Comparison of ENCODE assay signal across 18 cellular contexts in genomic region chr22:40613025-40613424, GRCh38. TPM values are rescaled to one million over a fixed set of nuclear protein-coding genes. Genes with fewer than 3 reads are reported as not detected.
A peak's percentile ranks its signal among the peaks of the same experiment; 100 is the strongest.
DNase-seq lines count a peak whose midpoint lies in the region; ATAC-seq, FAIRE-seq and TF ChIP-seq lines count a peak whose summit lies in the region.
"Had no signal": no experiment of that assay in that cellular context is flagged by ENCODE, and none has a peak within 500 bp of the region (broad histone marks: within the 10 kb centered on the region; RNA-seq: fewer than 3 reads in every experiment).

No MANE protein-coding gene starts in this region.

- H3K9me1 ChIP-seq in K562 (ENCODE audit: control insufficient read depth, insufficient read depth, low read length), result no peaks in the 10 kb centered on the region

- H3K27ac ChIP-seq in cardiac muscle cell, result peak overlapping the region; percentile 43
- H3K27ac ChIP-seq in heart right ventricle, result no peak overlapping the region
- no peak overlapping the region for H3K27ac ChIP-seq in OCI-LY7 (ENCODE audit: low read depth, low read length, poor library complexity, severe bottlenecking)
- H3K27ac ChIP-seq in K562 (ENCODE audit: extremely low read depth, low read depth, low read length), result peak overlapping the region; percentile 44; the same call in 1 of the 3 replicates
- H3K27ac ChIP-seq: BLaER1 treated with 17β-estradiol and CSF1 and Interleukin-3, amounts not matched to agents 10 nM and 100 nM; HL-60 had no signal

- TSS peak; percentile 28 for BruUV-seq in OCI-LY7 (replicated peaks; lab: Mats Ljungman, UMichigan)
- no TSS peak for BruUV-seq in K562 (replicated peaks; lab: Mats Ljungman, UMichigan)

- in situ Hi-C loops in K562 (cut with MboI), result no loop called here

- no peaks in the 10 kb centered on the region for H3K27me3 ChIP-seq in cardiac muscle cell
- H3K27me3 ChIP-seq in heart right ventricle, result no peaks in the 10 kb centered on the region
- H3K27me3 ChIP-seq in K562 (ENCODE audit: control insufficient read depth in 2 of 2, insufficient read depth in 2 of 2, low read length in 2 of 2), result no peaks in the 10 kb centered on the region
- H3K27me3 ChIP-seq: BLaER1 treated with 17β-estradiol and CSF1 and Interleukin-3, amounts not matched to agents 10 nM and 100 nM had no signal

- ATAC-seq in heart right ventricle (no peak), K562 (no peak), HG03095 (IDR thresholded peaks at IDR 0.05; ENCODE audit: unreplicated experiment) (no peak)
- no peak for ATAC-seq in activated T-cell treated with anti-CD3 and anti-CD28 coated beads, Interleukin-2, amount 50 U/mL, for 72 hours (replicated peaks in 1 of 2)
- ATAC-seq: GM12878 had no signal

- FAIRE-seq in K562 (lab: Jason Lieb, UNC), result no peak
- FAIRE-seq: GM12878, H1 had no signal

- no peak overlapping the region for H2AFZ ChIP-seq in OCI-LY7 (ENCODE audit: low read length)
- H2AFZ ChIP-seq in K562 (ENCODE audit: low read depth, low read length), result no peak overlapping the region

- CTCF ChIA-PET in OCI-LY7 (lab: Charles Lee; ENCODE audit: unreplicated experiment), result no interaction called here
- CTCF ChIA-PET in K562 (lab: Yijun Ruan, JAX; ENCODE audit: low intra/inter-chr PET ratio), result no interaction called here

- H3K79me2 ChIP-seq in OCI-LY7 (ENCODE audit: insufficient read depth, low read depth, low read length) (peaks cover 40% of the 10 kb centered on the region), K562 (ENCODE audit: control insufficient read depth, insufficient read depth, low read length) (peaks cover 42% of the 10 kb centered on the region)

- no peak for TF ChIP-seq POLR2A in K562 (conservative IDR thresholded peaks at IDR 0.05)

- TF ChIP-seq RAD21 in K562 (CRISPR knock-in tag; conservative IDR thresholded peaks at IDR 0.05 in 1 of 2, IDR thresholded peaks at IDR 0.05 in 1 of 2), result no peak

- H3K9me2 ChIP-seq in OCI-LY7 (ENCODE audit: insufficient read depth, low read length), result no peaks in the 10 kb centered on the region

- H3K4me3 Mint-ChIP-seq in activated T-cell treated with anti-CD3 and anti-CD28 coated beads, Interleukin-2, amount 50 U/mL, for 72 hours, result no peak overlapping the region
- H3K4me3 Mint-ChIP-seq: CD4-positive, alpha-beta T cell; HFFc6 had no signal

- H3K27ac Mint-ChIP-seq in activated T-cell treated with anti-CD3 and anti-CD28 coated beads, Interleukin-2, amount 50 U/mL, for 72 hours, result no peak overlapping the region
- H3K27ac Mint-ChIP-seq: CD4-positive, alpha-beta T cell; HFFc6 had no signal

- peaks cover 5 to 10% of the 10 kb centered on the region in 2 donors for H3K36me3 Mint-ChIP-seq in activated T-cell treated with anti-CD3 and anti-CD28 coated beads, Interleukin-2, amount 50 U/mL, for 72 hours (ENCODE audit: insufficient read depth in 2 of 2)

- no peaks in the 10 kb centered on the region for H3K9me3 ChIP-seq in cardiac muscle cell (ENCODE audit: low read depth)
- no peaks in the 10 kb centered on the region for H3K9me3 ChIP-seq in heart right ventricle
- no peaks in the 10 kb centered on the region for H3K9me3 ChIP-seq in OCI-LY7 (ENCODE audit: low read length)
- H3K9me3 ChIP-seq in K562 (replicated peaks; ENCODE audit: control insufficient read depth, insufficient read depth, low read depth, low read length), result no peaks in the 10 kb centered on the region
- H3K9me3 ChIP-seq: HAP-1 had no signal

- no peak overlapping the region for H3K4me3 ChIP-seq in cardiac muscle cell
- no peak overlapping the region for H3K4me3 ChIP-seq in heart right ventricle
- no peak overlapping the region for H3K4me3 ChIP-seq in OCI-LY7 (ENCODE audit: low read depth, low read length, poor library complexity, severe bottlenecking)
- no peak overlapping the region for H3K4me3 ChIP-seq in K562
- H3K4me3 ChIP-seq: BLaER1 treated with 17β-estradiol and CSF1 and Interleukin-3, amounts not matched to agents 10 nM and 100 nM; GM12878; HAP-1 had no signal

- H3K27me3 Mint-ChIP-seq in activated T-cell treated with anti-CD3 and anti-CD28 coated beads, Interleukin-2, amount 50 U/mL, for 72 hours (ENCODE audit: low read depth), result no peaks in the 10 kb centered on the region
- H3K27me3 Mint-ChIP-seq: CD4-positive, alpha-beta T cell had no signal

- TF ChIP-seq EP300 in K562 (IDR thresholded peaks at IDR 0.05; ENCODE audit: low read length), result no peak

- H3K4me2 ChIP-seq in OCI-LY7 (ENCODE audit: low read length) (no peak overlapping the region), K562 (ENCODE audit: insufficient read depth, low read length) (no peak overlapping the region)
- H3K4me2 ChIP-seq: BLaER1 treated with 17β-estradiol and CSF1 and Interleukin-3, amounts not matched to agents 10 nM and 100 nM had no signal

- no peak overlapping the region for H3K9ac ChIP-seq in K562 (ENCODE audit: insufficient read depth in 1 of 2, low read depth in 2 of 2, low read length in 2 of 2)
- H3K9ac ChIP-seq: BLaER1 treated with 17β-estradiol and CSF1 and Interleukin-3, amounts not matched to agents 10 nM and 100 nM had no signal

- peaks cover 37% of the 10 kb centered on the region for H3K4me1 Mint-ChIP-seq in activated T-cell treated with anti-CD3 and anti-CD28 coated beads, Interleukin-2, amount 50 U/mL, for 72 hours (ENCODE audit: low read depth)

- H3K36me3 ChIP-seq in cardiac muscle cell, result no peaks in the 10 kb centered on the region
- no peaks in the 10 kb centered on the region for H3K36me3 ChIP-seq in heart right ventricle
- H3K36me3 ChIP-seq in OCI-LY7 (ENCODE audit: insufficient read depth, low read length), result no peaks in the 10 kb centered on the region; the same call in 1 of the 2 replicates
- no peaks in the 10 kb centered on the region for H3K36me3 ChIP-seq in K562 (ENCODE audit: control insufficient read depth, insufficient read depth, low read length)
- H3K36me3 ChIP-seq: HAP-1 had no signal

- TF ChIP-seq CTCF in cardiac muscle cell (IDR thresholded peaks at IDR 0.05; ENCODE audit: low read depth, low read length) (no peak), heart right ventricle (IDR thresholded peaks at IDR 0.05) (no peak), OCI-LY7 (conservative IDR thresholded peaks at IDR 0.05; ENCODE audit: low read length) (no peak), K562 (IDR thresholded peaks at IDR 0.05 in 2 of 3, conservative IDR thresholded peaks at IDR 0.05 in 1 of 3; ENCODE audit: insufficient read depth in 2 of 3, low read depth in 1 of 3, low read length in 3 of 3) (no peak)

- peaks cover 0 to 1% of the 10 kb centered on the region in 2 donors for H3K9me3 Mint-ChIP-seq in activated T-cell treated with anti-CD3 and anti-CD28 coated beads, Interleukin-2, amount 50 U/mL, for 72 hours
- H3K9me3 Mint-ChIP-seq: CD4-positive, alpha-beta T cell; HFFc6 had no signal

- POLR2A ChIA-PET in OCI-LY7 (lab: Charles Lee), result no interaction called here
- POLR2A ChIA-PET in K562 (lab: Yijun Ruan, JAX), result no interaction called here

- H4K20me1 ChIP-seq in OCI-LY7 (ENCODE audit: insufficient read depth, low read length) (peaks cover 3% of the 10 kb centered on the region; the same call in 1 of the 2 replicates), K562 (replicated peaks; ENCODE audit: control insufficient read depth, insufficient read depth, low read length) (no peaks in the 10 kb centered on the region)

- DNase-seq in cardiac muscle cell (ENCODE audit: low read depth in 1 of 2, low spot score in 1 of 2) (no peak), heart right ventricle (no peak), OCI-LY7 (ENCODE audit: low spot score) (no peak), K562 (ENCODE audit: extremely low read depth in 1 of 4, low spot score in 3 of 4) (no peak), NCI-H2196 treated with DMSO at 0.1 percent for 48 hours (lab: John Stamatoyannopoulos, UW; ENCODE audit: unreplicated experiment) (no peak)
- no peak for DNase-seq in activated T-cell treated with anti-CD3 and anti-CD28 coated beads, Interleukin-2, amount 50 U/mL, for 72 hours
- DNase-seq: 8988T; ACHN; CD4-positive, alpha-beta T cell; DMS79; HFFc6; KBM-7 had no signal

- H3K4me1 ChIP-seq in cardiac muscle cell (ENCODE audit: low read depth), result peaks cover 14% of the 10 kb centered on the region
- H3K4me1 ChIP-seq in heart right ventricle, result peaks cover 6 to 54% (median 35%) of the 10 kb centered on the region in 9 donors
- H3K4me1 ChIP-seq in OCI-LY7 (ENCODE audit: insufficient read depth, low read length, poor library complexity, severe bottlenecking), result no peaks in the 10 kb centered on the region
- peaks cover 25 to 30% of the 10 kb centered on the region in 2 experiments for H3K4me1 ChIP-seq in K562 (replicated peaks in 1 of 2; ENCODE audit: control insufficient read depth in 2 of 2, insufficient read depth in 2 of 2, low read length in 2 of 2)

- intact Hi-C loops in heart right ventricle (cut with DNase I), result no loop called here
- intact Hi-C loops in OCI-LY7 (cut with micrococcal nuclease; ENCODE audit: unreplicated experiment), result no loop called here
- intact Hi-C loops in K562 (cut with micrococcal nuclease), result no loop called here

RNA-seq across cellular contexts. Expression of gene MRTFA, which starts 23.5 kb away (rescaled TPM):
- 61.1 and 116 TPM in 2 replicates for total RNA-seq in cardiac muscle cell
- polyA plus RNA-seq in cardiac muscle cell, result 32.6 and 44.7 TPM in 2 replicates
- 10 to 100 TPM; 13.2 to 30.9 (median 18.5) TPM for total RNA-seq in heart right ventricle
- polyA plus RNA-seq in heart right ventricle, result 10 to 100 TPM; 19.1 to 24.6 TPM
- total RNA-seq in OCI-LY7 (2014; rRNA removed; shearing (Covaris generic)), result 25.6 and 47.7 TPM in 2 replicates
- 60.4 and 66.9 TPM in 2 replicates for total RNA-seq in OCI-LY7 (2022)
- 49.0 and 82.5 TPM in 2 replicates for total RNA-seq in K562 (2011; cell fraction: chromatin; rRNA removed; ENCODE audit: low replicate concordance)
- 38.9 and 51.6 TPM in 2 replicates for total RNA-seq in K562 (2011; cell fraction: nucleolus; rRNA removed)
- 46.1 and 57.6 TPM in 2 replicates for total RNA-seq in K562 (2011; cell fraction: nucleoplasm; rRNA removed)
- 10.6 and 10.9 TPM in 2 replicates for total RNA-seq in K562 (2014; rRNA removed)
- 3.4 and 3.7 TPM in 2 replicates for total RNA-seq in K562 (2014; rRNA removed; fragmentation: Illumina TruSeq; extraction: Trizol)
- 3.6 and 5.2 TPM in 2 replicates for total RNA-seq in K562 (2015; rRNA removed; fragmentation: Illumina TruSeq; extraction: Trizol)
- 21.1 TPM in 2 replicates for total RNA-seq in K562 (2021)
- 1.2 and 2.6 TPM in 2 replicates for polyA plus RNA-seq in K562 (2011; rRNA removed)
- 2.2 and 2.4 TPM in 2 replicates for polyA plus RNA-seq in K562 (2011; cell fraction: cytosol; rRNA removed)
- polyA plus RNA-seq in K562 (2011; cell fraction: nucleus; rRNA removed), result 10.3 and 11.6 TPM in 2 replicates
- 12.8 and 15.5 TPM in 2 replicates for polyA plus RNA-seq in K562 (2012)
- polyA plus RNA-seq in K562 (2014; fragmentation: Illumina TruSeq; extraction: Trizol), result 6.3 and 9.6 TPM in 2 replicates
- polyA plus RNA-seq in K562 (2014; fragmentation: Nextera tagmentation; extraction: Ambion mirVana), result under 1 TPM; 0.84 to 0.97 TPM
- polyA plus RNA-seq in K562 (2014; rRNA removed), result 5.6 and 6.9 TPM in 2 replicates
- 9.5 and 10.3 TPM in 2 replicates for polyA minus RNA-seq in K562 (2011; rRNA and poly(A)+ RNA removed)
- polyA minus RNA-seq in K562 (2011; cell fraction: cytosol; rRNA and poly(A)+ RNA removed), result 10.8 and 14.7 TPM in 2 replicates
- polyA minus RNA-seq in K562 (2011; cell fraction: nucleus; rRNA and poly(A)+ RNA removed), result 17.6 and 19.1 TPM in 2 replicates
- total RNA-seq in activated T-cell treated with anti-CD3 and anti-CD28 coated beads, Interleukin-2, amount 50 U/mL, for 72 hours, result 10 to 100 TPM; 44.7 to 51.7 TPM

Comparison
In these comparisons a context has a peak if more than half of its experiments do, and no peak if none do; other contexts are left out.
1. H3K27ac ChIP-seq: peak in cardiac muscle cell (single experiment) and K562 (single experiment); none in heart right ventricle (0 of 10) and OCI-LY7 (single experiment).